19 cellular contexts compared by ENCODE assay signal in the genomic region with DNA sequence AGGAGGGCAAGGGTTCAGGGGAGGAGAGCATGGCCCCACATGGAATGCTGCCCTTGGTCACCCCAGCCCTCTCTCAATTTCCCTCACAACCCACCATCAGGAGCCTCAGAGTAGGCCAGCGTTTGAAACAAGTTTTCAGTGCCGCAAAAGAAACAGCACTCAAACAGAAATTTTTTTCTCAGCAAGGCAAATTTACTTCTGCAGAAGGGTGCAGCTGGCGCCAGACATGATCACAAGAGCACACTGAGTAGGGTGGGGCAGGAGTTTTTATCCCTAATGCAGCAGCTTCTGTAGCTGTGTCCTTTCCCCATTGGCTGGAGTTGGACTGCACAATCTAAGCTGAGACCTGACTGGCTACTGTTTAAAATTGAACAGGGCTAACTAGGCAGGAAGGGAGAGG.
A peak's percentile ranks its signal among the peaks of the same experiment; 100 is the strongest.
DNase-seq lines count a peak whose midpoint lies in the region; ATAC-seq and TF ChIP-seq lines count a peak whose summit lies in the region.
"Had no signal": no experiment of that assay in that cellular context is flagged by ENCODE, and none has a peak within 500 bp of the region (broad histone marks: within the 10 kb centered on the region; RNA-seq: fewer than 3 reads in every experiment).

No MANE protein-coding gene starts in this region.

- intact Hi-C loops in posterior vena cava (cut with DNase I) = no loop called here

- H3K4ac ChIP-seq in trophoblast cell (ENCODE audit: low read depth, low read length) = no peak overlapping the region

- H3K79me2 ChIP-seq in GM23338 (replicated peaks; ENCODE audit: insufficient read depth) (no peaks in the 10 kb centered on the region), trophoblast cell (ENCODE audit: control insufficient read depth, insufficient read depth, low read length, poor library complexity) (no peaks in the 10 kb centered on the region)

- H2AK5ac ChIP-seq in trophoblast cell (ENCODE audit: low read length) = no peak overlapping the region

- no peak overlapping the region for H2BK5ac ChIP-seq in trophoblast cell (ENCODE audit: low read depth, low read length, poor library complexity)

- peaks cover 25% of the 10 kb centered on the region for H3K9me3 ChIP-seq in endodermal cell (ENCODE audit: control insufficient read depth, low read length)
- peaks cover 22% of the 10 kb centered on the region for H3K9me3 ChIP-seq in trophoblast cell (ENCODE audit: insufficient read depth, low read depth, low read length)
- H3K9me3 ChIP-seq: BE2C had no signal

- no peak overlapping the region for H4K12ac ChIP-seq in trophoblast cell (ENCODE audit: low read depth, low read length)

- in situ Hi-C loops in KBM-7 (cut with MboI; ENCODE audit: low pct_unique_long_range_greater_than_20kb, low sequenced_read_pairs) = no loop called here

- H3K9me2 ChIP-seq in GM23338 (ENCODE audit: insufficient read depth) = 0 out of 2 replicates have a peak, but pooled peaks cover 11% of the 10 kb centered on the region

- H3K4me1 ChIP-seq in GM23338 (ENCODE audit: insufficient read depth) (peaks cover 5% of the 10 kb centered on the region; the same call in 1 of the 2 replicates), endodermal cell (ENCODE audit: control insufficient read depth, insufficient read depth, low read length) (no peaks in the 10 kb centered on the region), trophoblast cell (ENCODE audit: control insufficient read depth in 1 of 2, insufficient read depth in 2 of 2, low read length in 2 of 2) (peaks cover 5 to 14% of the 10 kb centered on the region in 2 experiments)
- H3K4me1 ChIP-seq: A549, BE2C had no signal

- H4K20me1 ChIP-seq in GM23338 (replicated peaks; ENCODE audit: insufficient read depth) = no peaks in the 10 kb centered on the region

- H4K8ac ChIP-seq in trophoblast cell (ENCODE audit: low read depth, low read length) = no peak overlapping the region

- H3K23ac ChIP-seq in trophoblast cell (ENCODE audit: low read length) = no peak overlapping the region

- H3K27ac Mint-ChIP-seq in GM23338 = no peak overlapping the region
- no peak overlapping the region for H3K27ac Mint-ChIP-seq in endodermal cell
- H3K27ac Mint-ChIP-seq: CD4-positive, alpha-beta memory T cell; H9; HFFc6 had no signal

- no peak overlapping the region for H2BK12ac ChIP-seq in trophoblast cell (ENCODE audit: low read length)

- ATAC-seq in GM23338 = no peak
- ATAC-seq: A549 had no signal

- H2BK120ac ChIP-seq in trophoblast cell (ENCODE audit: insufficient read depth, low read length, poor library complexity) = peak overlapping the region; percentile 1

- H3K18ac ChIP-seq in trophoblast cell (ENCODE audit: low read length) = peak overlapping the region; percentile 56

- H3K9me3 Mint-ChIP-seq in GM23338 = peaks cover 57% of the 10 kb centered on the region
- peaks cover 37% of the 10 kb centered on the region for H3K9me3 Mint-ChIP-seq in endodermal cell

- WGBS in endodermal cell (ENCODE audit: insufficient coverage in 1 of 2, insufficient read length in 1 of 2), 2 experiments = 90 to 100% methylated on average over 2 to 3 of the region's 3 CpGs
- WGBS in trophoblast cell (ENCODE audit: extremely low coverage, insufficient coverage, insufficient read length) = no CpG with 5 or more reads among the region's 3 CpGs

- H3K27me3 ChIP-seq in GM23338 (ENCODE audit: insufficient read depth) (no peaks in the 10 kb centered on the region), endodermal cell (ENCODE audit: control insufficient read depth, insufficient read depth, low read length, poor library complexity, severe bottlenecking) (no peaks in the 10 kb centered on the region), trophoblast cell (ENCODE audit: insufficient read depth, low read length) (no peaks in the 10 kb centered on the region)
- H3K27me3 ChIP-seq: BE2C had no signal

- peaks cover 10% of the 10 kb centered on the region for H3K79me1 ChIP-seq in trophoblast cell (ENCODE audit: low read length)

- H3K27ac ChIP-seq in GM23338 (ENCODE audit: low read depth) = no peak overlapping the region
- H3K27ac ChIP-seq in endodermal cell (ENCODE audit: low read depth, low read length) = no peak overlapping the region
- H3K27ac ChIP-seq in trophoblast cell (ENCODE audit: low read depth, low read length) = no peak overlapping the region
- H3K27ac ChIP-seq: A549, C4-2B, KMS-11 had no signal

- no peak overlapping the region for H2AFZ ChIP-seq in GM23338
- no peak overlapping the region for H2AFZ ChIP-seq in trophoblast cell (ENCODE audit: insufficient read depth, low read length, poor library complexity)

- H3K9ac ChIP-seq in endodermal cell (ENCODE audit: extremely low read depth, low read length, poor library complexity, severe bottlenecking) (no peak overlapping the region), trophoblast cell (ENCODE audit: low read length) (no peak overlapping the region)
- H3K9ac ChIP-seq: KMS-11 had no signal

- H3K4me3 ChIP-seq in GM23338 (no peak overlapping the region), endodermal cell (ENCODE audit: low read length) (peak overlapping the region; percentile 45), trophoblast cell (ENCODE audit: low read depth, low read length) (no peak overlapping the region)
- H3K4me3 ChIP-seq: A549 had no signal

- H3K36me3 ChIP-seq in GM23338 (ENCODE audit: insufficient read depth) = peaks cover 8% of the 10 kb centered on the region; the same call in 1 of the 2 replicates
- no peaks in the 10 kb centered on the region for H3K36me3 ChIP-seq in endodermal cell (ENCODE audit: control insufficient read depth, insufficient read depth, low read length)
- no peaks in the 10 kb centered on the region for H3K36me3 ChIP-seq in trophoblast cell (ENCODE audit: control insufficient read depth in 1 of 2, insufficient read depth in 2 of 2, low read length in 2 of 2)
- H3K36me3 ChIP-seq: BE2C had no signal

- no peak for TF ChIP-seq CTCF in GM23338 (conservative IDR thresholded peaks at IDR 0.05; ENCODE audit: low read depth in 2 of 2)
- TF ChIP-seq CTCF in endodermal cell (conservative IDR thresholded peaks at IDR 0.05) = no peak

- no peak overlapping the region for H3K14ac ChIP-seq in trophoblast cell (ENCODE audit: low read length)

- H3K4me3 Mint-ChIP-seq in GM23338 (no peak overlapping the region), endodermal cell (no peak overlapping the region)
- H3K4me3 Mint-ChIP-seq: HFFc6 had no signal

- H3K4me2 ChIP-seq in GM23338 (no peak overlapping the region), trophoblast cell (ENCODE audit: low read length) (no peak overlapping the region)
- H3K4me2 ChIP-seq: A549, KMS-11 had no signal

- H3K4me1 Mint-ChIP-seq in GM23338 (peaks cover 3% of the 10 kb centered on the region; the same call in 2 of the 3 replicates), endodermal cell (peaks cover 15% of the 10 kb centered on the region)
- H3K4me1 Mint-ChIP-seq: CD4-positive, alpha-beta memory T cell had no signal

- H3K27me3 Mint-ChIP-seq in GM23338 (ENCODE audit: insufficient read depth, low read depth, poor library complexity) (peaks cover 5% of the 10 kb centered on the region), endodermal cell (ENCODE audit: insufficient read depth) (peaks cover 2% of the 10 kb centered on the region)

- DNase-seq in GM23338 (ENCODE audit: low spot score) = peak; percentile 26
- peak; percentile 1 for DNase-seq in KBM-7
- DNase-seq in endodermal cell = no peak
- no peak for DNase-seq in trophoblast cell
- DNase-seq in activated T-cell treated with anti-CD3 and anti-CD28 coated beads, Interleukin-2, amount 50 U/mL, for 48 hours = no peak
- DNase-seq in NCI-H128 (lab: John Stamatoyannopoulos, UW; ENCODE audit: unreplicated experiment) = no peak
- no peak for DNase-seq in posterior vena cava (ENCODE audit: low spot score)
- DNase-seq in activated naive CD4-positive, alpha-beta T cell treated with Interleukin-2 at 50 U/mL for 16 hours = no peak
- DNase-seq: BE2C; CD4-positive, alpha-beta memory T cell; DND-41; GF-D8; GOT3; H9; HFFc6; IMR-90 had no signal

- peaks cover 52% of the 10 kb centered on the region for H3K36me3 Mint-ChIP-seq in GM23338 (ENCODE audit: low read depth)
- H3K36me3 Mint-ChIP-seq in endodermal cell (ENCODE audit: low read depth) = peaks cover 9% of the 10 kb centered on the region
- H3K36me3 Mint-ChIP-seq: CD4-positive, alpha-beta memory T cell had no signal

- H4K91ac ChIP-seq in trophoblast cell (ENCODE audit: low read depth, low read length) = no peak overlapping the region

- no peaks in the 10 kb centered on the region for H3F3A ChIP-seq in GM23338 (replicated peaks; ENCODE audit: low read depth)

TF ChIP-seq in GM23338, 12 proteins besides CTCF, POLR2A, EP300 and RAD21:
- TF ChIP-seq EZH2 (IDR thresholded peaks at IDR 0.05; ENCODE audit: low read depth, unreplicated experiment) = no peak
- TF ChIP-seq, protein P1, sequence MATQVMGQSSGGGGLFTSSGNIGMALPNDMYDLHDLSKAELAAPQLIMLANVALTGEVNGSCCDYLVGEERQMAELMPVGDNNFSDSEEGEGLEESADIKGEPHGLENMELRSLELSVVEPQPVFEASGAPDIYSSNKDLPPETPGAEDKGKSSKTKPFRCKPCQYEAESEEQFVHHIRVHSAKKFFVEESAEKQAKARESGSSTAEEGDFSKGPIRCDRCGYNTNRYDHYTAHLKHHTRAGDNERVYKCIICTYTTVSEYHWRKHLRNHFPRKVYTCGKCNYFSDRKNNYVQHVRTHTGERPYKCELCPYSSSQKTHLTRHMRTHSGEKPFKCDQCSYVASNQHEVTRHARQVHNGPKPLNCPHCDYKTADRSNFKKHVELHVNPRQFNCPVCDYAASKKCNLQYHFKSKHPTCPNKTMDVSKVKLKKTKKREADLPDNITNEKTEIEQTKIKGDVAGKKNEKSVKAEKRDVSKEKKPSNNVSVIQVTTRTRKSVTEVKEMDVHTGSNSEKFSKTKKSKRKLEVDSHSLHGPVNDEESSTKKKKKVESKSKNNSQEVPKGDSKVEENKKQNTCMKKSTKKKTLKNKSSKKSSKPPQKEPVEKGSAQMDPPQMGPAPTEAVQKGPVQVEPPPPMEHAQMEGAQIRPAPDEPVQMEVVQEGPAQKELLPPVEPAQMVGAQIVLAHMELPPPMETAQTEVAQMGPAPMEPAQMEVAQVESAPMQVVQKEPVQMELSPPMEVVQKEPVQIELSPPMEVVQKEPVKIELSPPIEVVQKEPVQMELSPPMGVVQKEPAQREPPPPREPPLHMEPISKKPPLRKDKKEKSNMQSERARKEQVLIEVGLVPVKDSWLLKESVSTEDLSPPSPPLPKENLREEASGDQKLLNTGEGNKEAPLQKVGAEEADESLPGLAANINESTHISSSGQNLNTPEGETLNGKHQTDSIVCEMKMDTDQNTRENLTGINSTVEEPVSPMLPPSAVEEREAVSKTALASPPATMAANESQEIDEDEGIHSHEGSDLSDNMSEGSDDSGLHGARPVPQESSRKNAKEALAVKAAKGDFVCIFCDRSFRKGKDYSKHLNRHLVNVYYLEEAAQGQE (IDR thresholded peaks at IDR 0.05; ENCODE audit: unreplicated experiment) = no peak

Comparison
In these comparisons a context has a peak if more than half of its experiments do, and no peak if none do; other contexts are left out.
1. DNase-seq: peak in GM23338 (single experiment) and KBM-7 (single experiment); none in endodermal cell (single experiment), trophoblast cell (0 of 2), activated T-cell treated with anti-CD3 and anti-CD28 coated beads, Interleukin-2, amount 50 U/mL, for 48 hours (0 of 2), NCI-H128 (single experiment), posterior vena cava (single experiment) and activated naive CD4-positive, alpha-beta T cell treated with Interleukin-2 at 50 U/mL for 16 hours (single experiment).